ENCODE assay signal across 1 cellular context in the genomic region with DNA sequence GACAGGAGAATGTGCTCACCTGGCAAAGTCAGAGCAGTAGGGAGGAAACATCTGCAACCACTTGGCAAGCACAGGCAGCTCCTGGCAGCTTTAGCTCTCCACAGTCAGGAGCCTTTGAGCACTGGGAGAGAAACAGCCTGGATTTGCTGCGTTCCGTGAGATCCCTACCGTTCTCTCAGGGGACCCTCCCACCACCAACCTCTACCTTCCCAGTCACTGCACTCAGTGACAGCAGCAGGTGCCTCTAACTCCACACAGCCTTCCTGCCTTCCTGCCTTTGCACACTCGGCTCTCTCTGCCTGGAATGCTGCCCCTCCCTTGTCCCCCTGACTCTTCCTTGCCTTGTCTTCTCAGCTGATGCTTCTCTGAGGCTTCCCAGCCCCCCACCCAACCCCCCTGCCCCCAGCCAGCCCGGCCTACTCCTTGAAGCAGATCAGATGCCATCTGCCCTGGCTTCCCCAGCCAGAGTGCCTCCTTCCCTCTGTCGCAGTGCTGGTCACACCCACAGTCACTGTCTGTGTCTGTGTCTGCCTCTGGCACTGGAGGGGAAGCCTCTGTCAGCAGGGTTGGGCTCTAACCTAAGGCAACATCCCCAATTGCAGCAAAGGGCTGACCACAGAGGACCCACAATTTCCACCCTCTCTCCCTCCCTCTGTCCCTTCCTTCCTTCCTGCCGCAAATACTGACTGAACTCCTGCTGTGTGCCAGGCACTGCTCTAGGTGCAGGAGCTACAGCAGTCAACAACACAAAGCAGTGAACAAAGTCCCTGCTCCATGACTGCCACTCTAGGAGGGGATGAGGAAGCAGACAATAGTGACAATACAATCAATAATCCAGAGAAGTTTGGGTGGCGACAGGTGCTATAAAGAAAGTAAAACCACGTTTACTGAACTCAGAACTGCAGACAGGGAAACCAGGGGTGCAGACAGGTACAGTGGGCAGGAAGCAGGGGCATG.
TF ChIP-seq lines count a peak whose summit lies in the region.

No MANE protein-coding gene starts in this region.

TF ChIP-seq in IMR-90, 13 proteins besides CTCF, POLR2A, EP300 and RAD21 (continued from another document):
- TF ChIP-seq BHLHE40 (IDR thresholded peaks at IDR 0.05; ENCODE audit: low read depth, low read length) (no peak), CEBPB (IDR thresholded peaks at IDR 0.05; ENCODE audit: low read depth, low read length) (no peak), MAFK (IDR thresholded peaks at IDR 0.05; ENCODE audit: low read depth, low read length) (no peak), CHD1 (IDR thresholded peaks at IDR 0.05; ENCODE audit: low read depth, low read length) (no peak), RFX5 (IDR thresholded peaks at IDR 0.05; ENCODE audit: low read depth, low read length) (no peak), RCOR1 (IDR thresholded peaks at IDR 0.05; ENCODE audit: insufficient replicate concordance, low read length) (no peak), MAZ (IDR thresholded peaks at IDR 0.05; ENCODE audit: borderline replicate concordance, low read depth, low read length) (no peak), NFE2L2 (IDR thresholded peaks at IDR 0.05; ENCODE audit: low read depth, low read length) (no peak)
